ENCODE assay signal across 29 cellular contexts in the genomic region with DNA sequence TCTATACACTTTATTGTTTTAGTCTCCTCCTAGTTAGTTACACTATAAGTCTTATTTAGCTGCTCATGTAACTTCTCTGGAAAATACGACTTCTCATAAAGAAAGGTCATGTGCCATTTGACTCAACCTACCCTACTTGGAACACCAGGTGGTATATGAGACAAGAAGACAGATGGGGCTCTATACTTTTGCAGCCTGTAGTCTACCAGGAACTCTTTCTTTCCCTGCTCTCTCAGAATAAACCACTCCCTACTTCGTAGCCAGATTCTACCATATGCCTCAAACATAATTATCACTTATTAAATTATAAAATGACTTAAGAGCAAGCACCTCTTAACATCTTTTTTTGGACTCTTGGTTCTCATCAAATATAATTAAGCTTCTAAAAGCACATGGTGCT. TPM values are rescaled to one million over a fixed set of nuclear protein-coding genes. Genes with fewer than 3 reads are reported as not detected.
DNase-seq lines count a peak whose midpoint lies in the region; ATAC-seq and TF ChIP-seq lines count a peak whose summit lies in the region.
"Had no signal": no experiment of that assay in that cellular context is flagged by ENCODE, and none has a peak within 500 bp of the region (broad histone marks: within the 10 kb centered on the region; RNA-seq: fewer than 3 reads in every experiment).

No MANE protein-coding gene starts in this region.

- H3K36me3 Mint-ChIP-seq in natural killer cell = peaks cover 19% of the 10 kb centered on the region
- peaks cover 22% of the 10 kb centered on the region for H3K36me3 Mint-ChIP-seq in natural killer cell treated with Interleukin-12 subunit alpha and Interleukin-12 subunit beta and Interleukin-15 and Interleukin-18, amount 100 ng/mL, for 72 hours

- intact Hi-C loops in natural killer cell (cut with micrococcal nuclease) (no loop called here), left lung (cut with DNase I) (loop anchor here (10.0 kb wide), 2 partner anchors 67 to 77 kb away; a partner anchor contains a TSS)

- peaks cover 11 to 62% of the 10 kb centered on the region in 2 donors for H3K36me3 ChIP-seq in left lung

- H3K9me3 ChIP-seq in left lung = no peaks in the 10 kb centered on the region
- H3K9me3 ChIP-seq: ascending aorta, thoracic aorta had no signal

- peak overlapping the region; percentile 50 to 60 for H3K27ac ChIP-seq in left lung
- H3K27ac ChIP-seq: ascending aorta, PC-9, thoracic aorta, VCaP had no signal

- no peak for DNase-seq in natural killer cell
- no peak for DNase-seq in natural killer cell treated with Interleukin-12 subunit alpha and Interleukin-12 subunit beta and Interleukin-15 and Interleukin-18, amount 100 ng/mL, for 72 hours (ENCODE audit: low spot score)
- DNase-seq in left lung = no peak
- no peak for DNase-seq in putamen (ENCODE audit: low spot score)
- no peak for DNase-seq in DMS53 treated with DMSO at 0.1 percent for 48 hours (lab: John Stamatoyannopoulos, UW; ENCODE audit: unreplicated experiment)
- DNase-seq: activated naive CD4-positive, alpha-beta T cell treated with anti-CD3 and anti-CD28 coated beads, Interleukin-2, amount 50 U/mL, for 16 hours; cortex of kidney; DMS153; effector memory CD8-positive, alpha-beta T cell; erythroblast; GOT3; head of caudate nucleus; Kasumi-1; NCI-H146; NCI-H510A treated with DMSO at 0.1 percent for 48 hours; PC-9; stimulated activated CD4-positive, alpha-beta T cell treated with anti-CD3 and anti-CD28 coated beads, Interleukin-4, amount 100 ng/mL, for 24 hours; T-helper 9 cell had no signal

- no peaks in the 10 kb centered on the region for H3K27me3 Mint-ChIP-seq in natural killer cell (ENCODE audit: low read depth in 2 of 2)
- H3K27me3 Mint-ChIP-seq in natural killer cell treated with Interleukin-12 subunit alpha and Interleukin-12 subunit beta and Interleukin-15 and Interleukin-18, amount 100 ng/mL, for 72 hours = no peaks in the 10 kb centered on the region
- H3K27me3 Mint-ChIP-seq: effector memory CD8-positive, alpha-beta T cell; stimulated activated memory B cell treated with anti-CD40 and anti-IgM and Interleukin-4, amounts not matched to agents 10 μg/mL and 1 μg/mL and 100 μg/mL, for 72 hours had no signal

- H3K27me3 ChIP-seq in left lung = no peaks in the 10 kb centered on the region
- H3K27me3 ChIP-seq: ascending aorta, cardiac muscle cell had no signal

- H3K4me3 Mint-ChIP-seq in natural killer cell = no peak overlapping the region
- no peak overlapping the region for H3K4me3 Mint-ChIP-seq in natural killer cell treated with Interleukin-12 subunit alpha and Interleukin-12 subunit beta and Interleukin-15 and Interleukin-18, amount 100 ng/mL, for 72 hours
- H3K4me3 Mint-ChIP-seq: CD14-positive monocyte; effector memory CD8-positive, alpha-beta T cell; stimulated activated memory B cell treated with anti-CD40 and anti-IgM and Interleukin-4, amounts not matched to agents 10 μg/mL and 1 μg/mL and 100 μg/mL, for 72 hours had no signal

- TF ChIP-seq CTCF in natural killer cell (IDR thresholded peaks at IDR 0.05) = no peak
- no peak for TF ChIP-seq CTCF in left lung (IDR thresholded peaks at IDR 0.05)

- H3K9me3 Mint-ChIP-seq in natural killer cell = no peaks in the 10 kb centered on the region
- H3K9me3 Mint-ChIP-seq in natural killer cell treated with Interleukin-12 subunit alpha and Interleukin-12 subunit beta and Interleukin-15 and Interleukin-18, amount 100 ng/mL, for 72 hours = no peaks in the 10 kb centered on the region
- H3K9me3 Mint-ChIP-seq: CD14-positive monocyte; effector memory CD8-positive, alpha-beta T cell; stimulated activated memory B cell treated with anti-CD40 and anti-IgM and Interleukin-4, amounts not matched to agents 10 μg/mL and 1 μg/mL and 100 μg/mL, for 72 hours had no signal

- H3K4me1 Mint-ChIP-seq in natural killer cell = peaks cover 11 to 15% of the 10 kb centered on the region in 2 donors
- H3K4me1 Mint-ChIP-seq in natural killer cell treated with Interleukin-12 subunit alpha and Interleukin-12 subunit beta and Interleukin-15 and Interleukin-18, amount 100 ng/mL, for 72 hours (ENCODE audit: low read depth in 2 of 2) = peaks cover 10 to 11% of the 10 kb centered on the region in 2 donors

- ATAC-seq in natural killer cell (no peak), SK-N-SH treated with all-trans-retinoic acid at 6 μM for 48 hours (no peak), left lung (no peak), HG02884 (IDR thresholded peaks at IDR 0.05; ENCODE audit: unreplicated experiment) (no peak)
- ATAC-seq in natural killer cell treated with Interleukin-12 subunit alpha and Interleukin-12 subunit beta and Interleukin-15 and Interleukin-18, amount 100 ng/mL, for 72 hours = no peak
- ATAC-seq: effector memory CD8-positive, alpha-beta T cell; Right ventricle myocardium inferior; sciatic nerve; stimulated activated memory B cell treated with anti-CD40 and anti-IgM and Interleukin-4, amounts not matched to agents 10 μg/mL and 1 μg/mL and 100 μg/mL, for 72 hours had no signal

- H3K4me3 ChIP-seq in left lung = no peak overlapping the region
- H3K4me3 ChIP-seq: ascending aorta, cardiac muscle cell, PC-9, thoracic aorta had no signal

- H3K27ac Mint-ChIP-seq in natural killer cell = peak overlapping the region; percentile 41 to 48
- peak overlapping the region in 1 of 2 donors; percentile 21 for H3K27ac Mint-ChIP-seq in natural killer cell treated with Interleukin-12 subunit alpha and Interleukin-12 subunit beta and Interleukin-15 and Interleukin-18, amount 100 ng/mL, for 72 hours
- H3K27ac Mint-ChIP-seq: stimulated activated memory B cell treated with anti-CD40 and anti-IgM and Interleukin-4, amounts not matched to agents 10 μg/mL and 1 μg/mL and 100 μg/mL, for 72 hours had no signal

- peaks cover 3 to 31% of the 10 kb centered on the region in 2 donors for H3K4me1 ChIP-seq in left lung
- H3K4me1 ChIP-seq: ascending aorta had no signal

TF ChIP-seq in SK-N-SH treated with all-trans-retinoic acid at 6 μM for 48 hours, 23 proteins besides CTCF, POLR2A, EP300 and RAD21:
- TF ChIP-seq, protein P1, sequence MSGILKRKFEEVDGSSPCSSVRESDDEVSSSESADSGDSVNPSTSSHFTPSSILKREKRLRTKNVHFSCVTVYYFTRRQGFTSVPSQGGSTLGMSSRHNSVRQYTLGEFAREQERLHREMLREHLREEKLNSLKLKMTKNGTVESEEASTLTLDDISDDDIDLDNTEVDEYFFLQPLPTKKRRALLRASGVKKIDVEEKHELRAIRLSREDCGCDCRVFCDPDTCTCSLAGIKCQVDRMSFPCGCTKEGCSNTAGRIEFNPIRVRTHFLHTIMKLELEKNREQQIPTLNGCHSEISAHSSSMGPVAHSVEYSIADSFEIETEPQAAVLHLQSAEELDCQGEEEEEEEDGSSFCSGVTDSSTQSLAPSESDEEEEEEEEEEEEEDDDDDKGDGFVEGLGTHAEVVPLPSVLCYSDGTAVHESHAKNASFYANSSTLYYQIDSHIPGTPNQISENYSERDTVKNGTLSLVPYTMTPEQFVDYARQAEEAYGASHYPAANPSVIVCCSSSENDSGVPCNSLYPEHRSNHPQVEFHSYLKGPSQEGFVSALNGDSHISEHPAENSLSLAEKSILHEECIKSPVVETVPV (CRISPR knock-in tag; IDR thresholded peaks at IDR 0.05) = no peak
- TF ChIP-seq, protein P2, sequence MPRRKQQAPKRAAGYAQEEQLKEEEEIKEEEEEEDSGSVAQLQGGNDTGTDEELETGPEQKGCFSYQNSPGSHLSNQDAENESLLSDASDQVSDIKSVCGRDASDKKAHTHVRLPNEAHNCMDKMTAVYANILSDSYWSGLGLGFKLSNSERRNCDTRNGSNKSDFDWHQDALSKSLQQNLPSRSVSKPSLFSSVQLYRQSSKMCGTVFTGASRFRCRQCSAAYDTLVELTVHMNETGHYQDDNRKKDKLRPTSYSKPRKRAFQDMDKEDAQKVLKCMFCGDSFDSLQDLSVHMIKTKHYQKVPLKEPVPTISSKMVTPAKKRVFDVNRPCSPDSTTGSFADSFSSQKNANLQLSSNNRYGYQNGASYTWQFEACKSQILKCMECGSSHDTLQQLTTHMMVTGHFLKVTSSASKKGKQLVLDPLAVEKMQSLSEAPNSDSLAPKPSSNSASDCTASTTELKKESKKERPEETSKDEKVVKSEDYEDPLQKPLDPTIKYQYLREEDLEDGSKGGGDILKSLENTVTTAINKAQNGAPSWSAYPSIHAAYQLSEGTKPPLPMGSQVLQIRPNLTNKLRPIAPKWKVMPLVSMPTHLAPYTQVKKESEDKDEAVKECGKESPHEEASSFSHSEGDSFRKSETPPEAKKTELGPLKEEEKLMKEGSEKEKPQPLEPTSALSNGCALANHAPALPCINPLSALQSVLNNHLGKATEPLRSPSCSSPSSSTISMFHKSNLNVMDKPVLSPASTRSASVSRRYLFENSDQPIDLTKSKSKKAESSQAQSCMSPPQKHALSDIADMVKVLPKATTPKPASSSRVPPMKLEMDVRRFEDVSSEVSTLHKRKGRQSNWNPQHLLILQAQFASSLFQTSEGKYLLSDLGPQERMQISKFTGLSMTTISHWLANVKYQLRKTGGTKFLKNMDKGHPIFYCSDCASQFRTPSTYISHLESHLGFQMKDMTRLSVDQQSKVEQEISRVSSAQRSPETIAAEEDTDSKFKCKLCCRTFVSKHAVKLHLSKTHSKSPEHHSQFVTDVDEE (CRISPR knock-in tag; IDR thresholded peaks at IDR 0.05) = no peak
- TF ChIP-seq TCF4 (CRISPR knock-in tag; IDR thresholded peaks at IDR 0.05; ENCODE audit: borderline replicate concordance) = peak; percentile 40; the same call in 1 of the 2 replicates
- peak; percentile 31 for TF ChIP-seq ISL1 (CRISPR knock-in tag; IDR thresholded peaks at IDR 0.05)
- TF ChIP-seq BACH2 (CRISPR knock-in tag; IDR thresholded peaks at IDR 0.05; ENCODE audit: borderline replicate concordance) = no peak
- TF ChIP-seq ZFP30 (CRISPR knock-in tag; IDR thresholded peaks at IDR 0.05) = no peak
- no peak for TF ChIP-seq ZNF8 (CRISPR knock-in tag; IDR thresholded peaks at IDR 0.05)
TF ChIP-seq in SK-N-SH treated with all-trans-retinoic acid at 6 μM for 48 hours: peak in this region for 2.

RNA-seq across cellular contexts. Expression of a gene that starts 38.5 kb away (rescaled TPM):
- total RNA-seq in natural killer cell (1 to 10 TPM; 1.6 to 2.2 (median 1.7) TPM), left lung (1 to 10 TPM in 1 of 2 donors, under 1 TPM in 1; 0.79 to 1.0 TPM)
- total RNA-seq in natural killer cell treated with Interleukin-12 subunit alpha and Interleukin-12 subunit beta and Interleukin-15 and Interleukin-18, amount 100 ng/mL, for 72 hours = 1 to 10 TPM; 1.8 to 4.0 TPM
- total RNA-seq: ascending aorta, cardiac muscle cell, G401 had no signal
